11 cellular contexts compared by ENCODE assay signal in the genomic region with DNA sequence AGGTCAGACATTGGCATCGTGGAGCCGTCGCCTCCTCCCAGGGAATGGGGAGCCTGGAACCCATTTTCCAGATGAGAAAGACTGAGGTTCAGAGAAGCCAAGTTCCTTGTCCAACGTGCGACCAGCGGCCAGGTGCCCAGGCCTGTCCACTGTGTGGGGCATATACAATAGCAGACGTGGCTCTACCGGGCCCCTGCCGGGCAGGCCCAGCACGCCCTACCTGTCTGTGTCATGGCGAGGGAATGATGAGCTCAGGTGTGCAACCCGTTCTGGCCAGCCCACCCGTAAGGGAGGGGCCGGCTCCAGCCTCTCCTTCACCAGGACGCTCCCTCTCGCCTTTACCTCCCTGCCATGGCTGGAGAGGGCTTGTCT. TPM values are rescaled to one million over a fixed set of nuclear protein-coding genes. Genes with fewer than 3 reads are reported as not detected.
DNase-seq lines count a peak whose midpoint lies in the region; ATAC-seq and TF ChIP-seq lines count a peak whose summit lies in the region.
"Had no signal": no experiment of that assay in that cellular context is flagged by ENCODE, and none has a peak within 500 bp of the region (broad histone marks: within the 10 kb centered on the region; RNA-seq: fewer than 3 reads in every experiment).

No MANE protein-coding gene starts in this region.

- intact Hi-C loops in activated T-helper 1 cell treated with anti-CD3 and anti-CD28 coated beads, Interleukin-12 subunit alpha, Interleukin-12 subunit beta, Interleukin-2, Interleukin-4 antibody, amounts not matched to agents 30 ng/mL and 10 ng/mL and 1 ng/mL, durations not matched to agents 14 hours and 24 hours and 36 hours (cut with micrococcal nuclease): no loop called here

- H3K27me3 Mint-ChIP-seq in activated CD4-positive, alpha-beta T cell treated with anti-CD3 and anti-CD28 coated beads, Interleukin-2, amount 10 ng/mL, durations not matched to agents 7 days and 5 days: peaks cover 2% of the 10 kb centered on the region
- H3K27me3 Mint-ChIP-seq in activated T-helper 1 cell treated with anti-CD3 and anti-CD28 coated beads, Interleukin-12 subunit alpha, Interleukin-12 subunit beta, Interleukin-2, Interleukin-4 antibody, amounts not matched to agents 30 ng/mL and 10 ng/mL and 1 ng/mL, durations not matched to agents 14 hours and 24 hours and 36 hours (ENCODE audit: insufficient read depth): no peaks in the 10 kb centered on the region

- peak overlapping the region; percentile 3 to 40 for H3K4me3 ChIP-seq in right atrium auricular region
- peak overlapping the region; percentile 65 for H3K4me3 ChIP-seq in suprapubic skin
- H3K4me3 ChIP-seq in smooth muscle cell: no peak overlapping the region

- H3K27ac Mint-ChIP-seq in activated CD4-positive, alpha-beta T cell treated with anti-CD3 and anti-CD28 coated beads, Interleukin-2, amount 10 ng/mL, durations not matched to agents 7 days and 5 days: peak overlapping the region; percentile 83
- H3K27ac Mint-ChIP-seq in activated T-helper 1 cell treated with anti-CD3 and anti-CD28 coated beads, Interleukin-12 subunit alpha, Interleukin-12 subunit beta, Interleukin-2, Interleukin-4 antibody, amounts not matched to agents 30 ng/mL and 10 ng/mL and 1 ng/mL, durations not matched to agents 14 hours and 24 hours and 36 hours: peak overlapping the region; percentile 88

- no peak overlapping the region for H2AFZ ChIP-seq in smooth muscle cell (ENCODE audit: low read depth)

- H3K79me2 ChIP-seq in smooth muscle cell (ENCODE audit: low read depth): no peaks in the 10 kb centered on the region

- H3K9me3 Mint-ChIP-seq in activated CD4-positive, alpha-beta T cell treated with anti-CD3 and anti-CD28 coated beads, Interleukin-2, amount 10 ng/mL, durations not matched to agents 7 days and 5 days: no peaks in the 10 kb centered on the region
- peaks cover 8% of the 10 kb centered on the region for H3K9me3 Mint-ChIP-seq in activated T-helper 1 cell treated with anti-CD3 and anti-CD28 coated beads, Interleukin-12 subunit alpha, Interleukin-12 subunit beta, Interleukin-2, Interleukin-4 antibody, amounts not matched to agents 30 ng/mL and 10 ng/mL and 1 ng/mL, durations not matched to agents 14 hours and 24 hours and 36 hours

- no peaks in the 10 kb centered on the region for H3F3A ChIP-seq in smooth muscle cell (ENCODE audit: low read depth)

- TF ChIP-seq EP300 in suprapubic skin (IDR thresholded peaks at IDR 0.05): no peak

- peaks cover 0 to 11% of the 10 kb centered on the region in 2 donors for H3K4me1 ChIP-seq in right atrium auricular region
- H3K4me1 ChIP-seq in suprapubic skin: peaks cover 36% of the 10 kb centered on the region
- H3K4me1 ChIP-seq in smooth muscle cell (ENCODE audit: low read depth): no peaks in the 10 kb centered on the region

- peak overlapping the region; percentile 75 for H3K4me3 Mint-ChIP-seq in activated CD4-positive, alpha-beta T cell treated with anti-CD3 and anti-CD28 coated beads, Interleukin-2, amount 10 ng/mL, durations not matched to agents 7 days and 5 days
- H3K4me3 Mint-ChIP-seq in activated T-helper 1 cell treated with anti-CD3 and anti-CD28 coated beads, Interleukin-12 subunit alpha, Interleukin-12 subunit beta, Interleukin-2, Interleukin-4 antibody, amounts not matched to agents 30 ng/mL and 10 ng/mL and 1 ng/mL, durations not matched to agents 14 hours and 24 hours and 36 hours: peak overlapping the region; percentile 93

- H3K36me3 Mint-ChIP-seq in activated CD4-positive, alpha-beta T cell treated with anti-CD3 and anti-CD28 coated beads, Interleukin-2, amount 10 ng/mL, durations not matched to agents 7 days and 5 days (ENCODE audit: low read depth): peaks cover 17% of the 10 kb centered on the region
- H3K36me3 Mint-ChIP-seq in activated T-helper 1 cell treated with anti-CD3 and anti-CD28 coated beads, Interleukin-12 subunit alpha, Interleukin-12 subunit beta, Interleukin-2, Interleukin-4 antibody, amounts not matched to agents 30 ng/mL and 10 ng/mL and 1 ng/mL, durations not matched to agents 14 hours and 24 hours and 36 hours (ENCODE audit: low read depth): peaks cover 19% of the 10 kb centered on the region

- H3K27ac ChIP-seq in right atrium auricular region (peak overlapping the region; percentile 51 to 59), suprapubic skin (peak overlapping the region; percentile 91), smooth muscle cell (ENCODE audit: low read depth) (no peak overlapping the region)

- no peak for DNase-seq in activated CD4-positive, alpha-beta T cell treated with anti-CD3 and anti-CD28 coated beads, Interleukin-2, amount 10 ng/mL, durations not matched to agents 7 days and 5 days
- no peak for DNase-seq in activated CD4-positive, alpha-beta T cell treated with anti-CD3 and anti-CD28 coated beads, Interleukin-2, amount 50 U/mL, for 1 hour
- DNase-seq in activated T-helper 1 cell treated with anti-CD3 and anti-CD28 coated beads, Interleukin-12 subunit alpha, Interleukin-12 subunit beta, Interleukin-2, Interleukin-4 antibody, amounts not matched to agents 30 ng/mL and 10 ng/mL and 1 ng/mL, durations not matched to agents 14 hours and 24 hours and 36 hours (ENCODE audit: low spot score): no peak
- DNase-seq in right atrium auricular region (ENCODE audit: low spot score) (no peak), suprapubic skin (ENCODE audit: low spot score in 2 of 2) (no peak), smooth muscle cell (lab: John Stamatoyannopoulos, UW; ENCODE audit: unreplicated experiment) (no peak)
- DNase-seq: NCI-H82 had no signal

- peaks cover 0 to 9% of the 10 kb centered on the region in 2 donors for H3K9me3 ChIP-seq in right atrium auricular region
- H3K9me3 ChIP-seq in suprapubic skin: no peaks in the 10 kb centered on the region
- H3K9me3 ChIP-seq in smooth muscle cell (replicated peaks; ENCODE audit: low read depth): no peaks in the 10 kb centered on the region

- H3K4me1 Mint-ChIP-seq in activated CD4-positive, alpha-beta T cell treated with anti-CD3 and anti-CD28 coated beads, Interleukin-2, amount 10 ng/mL, durations not matched to agents 7 days and 5 days: peaks cover 55% of the 10 kb centered on the region
- peaks cover 37% of the 10 kb centered on the region for H3K4me1 Mint-ChIP-seq in activated T-helper 1 cell treated with anti-CD3 and anti-CD28 coated beads, Interleukin-12 subunit alpha, Interleukin-12 subunit beta, Interleukin-2, Interleukin-4 antibody, amounts not matched to agents 30 ng/mL and 10 ng/mL and 1 ng/mL, durations not matched to agents 14 hours and 24 hours and 36 hours (ENCODE audit: low read depth)

- TF ChIP-seq CTCF in right atrium auricular region (IDR thresholded peaks at IDR 0.05) (no peak), suprapubic skin (IDR thresholded peaks at IDR 0.05) (no peak), smooth muscle cell (IDR thresholded peaks at IDR 0.05; ENCODE audit: borderline replicate concordance, insufficient read depth, poor library complexity, severe bottlenecking) (no peak)

- no peak for TF ChIP-seq POLR2A in suprapubic skin (IDR thresholded peaks at IDR 0.05)

- H3K9ac ChIP-seq in smooth muscle cell (ENCODE audit: low read depth): no peak overlapping the region

- no peaks in the 10 kb centered on the region for H4K20me1 ChIP-seq in smooth muscle cell (ENCODE audit: low read depth)

- H3K27me3 ChIP-seq in right atrium auricular region (no peaks in the 10 kb centered on the region), suprapubic skin (no peaks in the 10 kb centered on the region), smooth muscle cell (ENCODE audit: low read depth) (no peaks in the 10 kb centered on the region)

- 41% methylated on average over 8 of the region's 16 CpGs for WGBS in suprapubic skin
- 80% methylated on average over 16 of the region's 16 CpGs for WGBS in smooth muscle cell (ENCODE audit: low lambda C conversion rate)

- no peak for ATAC-seq in HG03469 (IDR thresholded peaks at IDR 0.05; ENCODE audit: unreplicated experiment)
- ATAC-seq in HG02840 (IDR thresholded peaks at IDR 0.05; ENCODE audit: low FRiP score, unreplicated experiment): no peak

- POLR2A ChIA-PET in activated CD4-positive, alpha-beta T cell treated with anti-CD3 and anti-CD28 coated beads, Interleukin-2, amount 10 ng/mL, durations not matched to agents 7 days and 5 days (lab: Charles Lee): interaction anchor here (0.6 kb wide), 2 partner anchors 42 to 48 kb away, joined by 3 read pairs; partner anchors contain the start of gene S1PR4

- CTCF ChIA-PET in activated CD4-positive, alpha-beta T cell treated with anti-CD3 and anti-CD28 coated beads, Interleukin-2, amount 10 ng/mL, durations not matched to agents 7 days and 5 days (lab: Charles Lee): interaction anchor here (0.7 to 4.5 kb wide), 2 partner anchors 9 to 32 kb away, joined by 3 to 23 read pairs; no protein-coding TSS in a partner anchor

- no peaks in the 10 kb centered on the region for H3K36me3 ChIP-seq in right atrium auricular region
- no peaks in the 10 kb centered on the region for H3K36me3 ChIP-seq in suprapubic skin
- H3K36me3 ChIP-seq in smooth muscle cell (ENCODE audit: low read depth): no peaks in the 10 kb centered on the region

- H3K4me2 ChIP-seq in smooth muscle cell: no peak overlapping the region

RNA-seq across cellular contexts. Expression of gene GNA15, which starts 0.8 kb away (rescaled TPM):
- total RNA-seq in activated CD4-positive, alpha-beta T cell treated with anti-CD3 and anti-CD28 coated beads, Interleukin-2, amount 10 ng/mL, durations not matched to agents 7 days and 5 days: 10 to 100 TPM; 22.8 to 23.6 TPM
- 103 and 109 TPM in 2 replicates for total RNA-seq in activated T-helper 1 cell treated with anti-CD3 and anti-CD28 coated beads, Interleukin-12 subunit alpha, Interleukin-12 subunit beta, Interleukin-2, Interleukin-4 antibody, amounts not matched to agents 30 ng/mL and 10 ng/mL and 1 ng/mL, durations not matched to agents 14 hours and 24 hours and 36 hours
- total RNA-seq in right atrium auricular region (1 to 10 TPM in 1 of 2 donors, under 1 TPM in 1; 0.74 to 3.0 TPM), suprapubic skin (100 to 1,000 TPM in 1 of 4 donors, 10 to 100 TPM in 3; 29.9 to 117 (median 85.0) TPM), smooth muscle cell (1.5 and 1.8 TPM in 2 replicates)
- 0.43 and 1.2 TPM in 2 replicates for polyA plus RNA-seq in smooth muscle cell

RNA-seq across cellular contexts. Expression of gene S1PR4, which starts 41.9 kb away (rescaled TPM):
- total RNA-seq in activated CD4-positive, alpha-beta T cell treated with anti-CD3 and anti-CD28 coated beads, Interleukin-2, amount 10 ng/mL, durations not matched to agents 7 days and 5 days: 100 to 1,000 TPM; 162 to 209 TPM
- total RNA-seq in activated T-helper 1 cell treated with anti-CD3 and anti-CD28 coated beads, Interleukin-12 subunit alpha, Interleukin-12 subunit beta, Interleukin-2, Interleukin-4 antibody, amounts not matched to agents 30 ng/mL and 10 ng/mL and 1 ng/mL, durations not matched to agents 14 hours and 24 hours and 36 hours: 44.3 and 45.3 TPM in 2 replicates
- total RNA-seq in right atrium auricular region (under 1 TPM; 0.48 to 0.94 TPM), suprapubic skin (1 to 10 TPM in 3 of 4 donors, under 1 TPM in 1; 0.42 to 2.5 (median 1.9) TPM), smooth muscle cell (not detected in 2 replicates)
- not detected in 2 replicates for polyA plus RNA-seq in smooth muscle cell
- total RNA-seq: A673, LHCN-M2 had no signal

RNA-seq across cellular contexts. Expression of gene GNA11, which starts 42.5 kb away (rescaled TPM):
- under 1 TPM; 0.79 to 0.87 TPM for total RNA-seq in activated CD4-positive, alpha-beta T cell treated with anti-CD3 and anti-CD28 coated beads, Interleukin-2, amount 10 ng/mL, durations not matched to agents 7 days and 5 days
- 4.1 and 5.7 TPM in 2 replicates for total RNA-seq in activated T-helper 1 cell treated with anti-CD3 and anti-CD28 coated beads, Interleukin-12 subunit alpha, Interleukin-12 subunit beta, Interleukin-2, Interleukin-4 antibody, amounts not matched to agents 30 ng/mL and 10 ng/mL and 1 ng/mL, durations not matched to agents 14 hours and 24 hours and 36 hours
- total RNA-seq in right atrium auricular region (10 to 100 TPM; 58.4 to 77.9 TPM), suprapubic skin (10 to 100 TPM; 49.9 to 76.2 (median 57.1) TPM), smooth muscle cell (16.3 and 16.9 TPM in 2 replicates)
- 57.4 and 71.5 TPM in 2 replicates for polyA plus RNA-seq in smooth muscle cell

RNA-seq across cellular contexts. Expression of gene NCLN, which starts 49.1 kb away (rescaled TPM):
- 10 to 100 TPM; 52.1 to 56.0 TPM for total RNA-seq in activated CD4-positive, alpha-beta T cell treated with anti-CD3 and anti-CD28 coated beads, Interleukin-2, amount 10 ng/mL, durations not matched to agents 7 days and 5 days
- 112 and 118 TPM in 2 replicates for total RNA-seq in activated T-helper 1 cell treated with anti-CD3 and anti-CD28 coated beads, Interleukin-12 subunit alpha, Interleukin-12 subunit beta, Interleukin-2, Interleukin-4 antibody, amounts not matched to agents 30 ng/mL and 10 ng/mL and 1 ng/mL, durations not matched to agents 14 hours and 24 hours and 36 hours
- total RNA-seq in right atrium auricular region (10 to 100 TPM; 23.3 to 24.9 TPM), suprapubic skin (10 to 100 TPM; 31.1 to 66.7 (median 35.0) TPM), smooth muscle cell (24.2 and 44.5 TPM in 2 replicates)
- 95.9 and 97.4 TPM in 2 replicates for polyA plus RNA-seq in smooth muscle cell

Comparison
In these comparisons a context has a peak if more than half of its experiments do, and no peak if none do; other contexts are left out.
1. RNA of gene S1PR4, which starts 41.9 kb away (total RNA-seq): 162 to 209 TPM in activated CD4-positive, alpha-beta T cell treated with anti-CD3 and anti-CD28 coated beads, Interleukin-2, amount 10 ng/mL, durations not matched to agents 7 days and 5 days and 44.3 to 45.3 TPM in activated T-helper 1 cell treated with anti-CD3 and anti-CD28 coated beads, Interleukin-12 subunit alpha, Interleukin-12 subunit beta, Interleukin-2, Interleukin-4 antibody, amounts not matched to agents 30 ng/mL and 10 ng/mL and 1 ng/mL, durations not matched to agents 14 hours and 24 hours and 36 hours; 0.42 to 2.5 TPM in suprapubic skin, 0.48 to 0.94 TPM in right atrium auricular region and not detected in smooth muscle cell; every median in the first group is over 10 times any median in the second.